ENCODE assay signal across 10 cellular contexts in the genomic region with DNA sequence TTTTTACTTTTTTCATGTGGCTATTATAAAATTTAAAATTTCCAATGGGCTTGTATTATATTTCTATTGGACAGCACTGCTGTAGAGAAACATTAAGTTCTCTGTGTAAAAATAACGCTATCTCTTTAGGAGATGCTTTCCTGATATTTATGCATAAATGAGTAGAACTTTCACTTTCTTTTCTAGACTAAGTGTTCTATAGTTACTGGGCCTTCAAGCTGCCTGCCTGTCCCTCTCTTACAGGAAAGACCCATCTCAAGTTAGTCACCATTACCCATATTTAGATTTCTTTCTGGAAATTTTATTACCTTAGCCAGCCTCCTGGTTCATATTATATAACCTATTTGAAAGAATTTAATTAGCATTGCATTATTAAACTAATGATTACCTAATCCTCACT. TPM values are rescaled to one million over a fixed set of nuclear protein-coding genes. Genes with fewer than 3 reads are reported as not detected.
DNase-seq lines count a peak whose midpoint lies in the region; ATAC-seq lines count a peak whose summit lies in the region.
"Had no signal": no experiment of that assay in that cellular context is flagged by ENCODE, and none has a peak within 500 bp of the region (broad histone marks: within the 10 kb centered on the region; RNA-seq: fewer than 3 reads in every experiment).

No MANE protein-coding gene starts in this region.

- intact Hi-C loops in Right ventricle myocardium inferior (cut with DNase I), result loop anchor here (10.0 kb wide), 1 partner anchor 157 kb away; no protein-coding TSS in a partner anchor
- intact Hi-C loops in right cardiac atrium (cut with DNase I), result loop anchor here in 3 of 4 donors (10.0 kb wide), 2 partner anchors 387 to 1337 kb away; no protein-coding TSS in a partner anchor

- H3K36me3 ChIP-seq in KOPT-K1 (ENCODE audit: insufficient read depth, low read length), result peaks cover 89% of the 10 kb centered on the region

- DNase-seq in fibroblast of peridontal ligament (ENCODE audit: extremely low read depth) (peak; percentile 26), Right ventricle myocardium inferior (ENCODE audit: missing footprints) (no peak), COR-L47 (lab: John Stamatoyannopoulos, UW) (no peak), NCI-H2081 treated with DMSO at 0.1 percent for 48 hours (lab: John Stamatoyannopoulos, UW) (no peak), right cardiac atrium (no peak)
- DNase-seq: activated effector memory CD4-positive, alpha-beta T cell treated with Interleukin-2 at 50 U/mL for 16 hours; GF-D8 had no signal

- H3K4me3 ChIP-seq in GM08714 (ENCODE audit: low read length) (peak overlapping the region; percentile 6; the same call in 1 of the 2 replicates), right cardiac atrium (ENCODE audit: low read length) (no peak overlapping the region)

- no peaks in the 10 kb centered on the region for H3K4me1 ChIP-seq in right cardiac atrium (ENCODE audit: control insufficient read depth, insufficient read depth, low read length)

- peak; percentile 34 for ATAC-seq in GM21447 (IDR thresholded peaks at IDR 0.05; ENCODE audit: unreplicated experiment)
- ATAC-seq in Right ventricle myocardium inferior, result no peak
- no peak for ATAC-seq in right cardiac atrium

- no peaks in the 10 kb centered on the region for H3K27me3 ChIP-seq in right cardiac atrium (ENCODE audit: control insufficient read depth, insufficient read depth)

- no peaks in the 10 kb centered on the region for H3K9me3 ChIP-seq in KOPT-K1 (ENCODE audit: insufficient read depth, low read length, poor library complexity, severe bottlenecking)
- H3K9me3 ChIP-seq in right cardiac atrium (ENCODE audit: control insufficient read depth, low read length), result no peaks in the 10 kb centered on the region

- H3K27ac ChIP-seq in KOPT-K1 (ENCODE audit: low read depth, low read length, poor library complexity, severe bottlenecking) (peak overlapping the region; percentile 100), right cardiac atrium (ENCODE audit: low read length) (no peak overlapping the region)

- WGBS in right cardiac atrium, result 61% methylated on average over 1 of the region's 1 CpG

RNA-seq across cellular contexts. Expression of gene ITGA4, which starts 4.8 kb away (rescaled TPM):
- 1.8 TPM for total RNA-seq in Right ventricle myocardium inferior
- total RNA-seq in right cardiac atrium, result 1 to 10 TPM; 1.1 to 2.3 (median 1.8) TPM
- polyA plus RNA-seq in right cardiac atrium, result 0.27 TPM
